In the genomic region with DNA sequence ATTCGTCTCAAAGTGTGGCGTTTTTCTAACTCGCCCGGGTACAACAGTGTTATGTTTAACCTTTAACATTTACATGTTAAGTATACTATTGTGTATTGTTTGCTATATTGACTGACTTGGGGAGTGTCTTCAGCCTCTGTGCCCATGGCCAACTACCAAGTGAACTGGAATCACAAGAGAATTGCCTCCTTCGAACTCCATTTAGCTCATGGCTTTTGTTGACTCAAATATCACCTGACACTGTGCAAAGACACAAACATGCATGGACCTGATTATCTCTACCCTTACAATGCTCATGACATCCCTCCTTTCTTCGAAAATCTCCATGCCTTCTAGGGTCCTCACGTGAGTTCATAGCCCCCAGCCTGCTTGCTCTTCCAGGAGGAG, we compare ENCODE assay signal across 8 cellular contexts. TPM values are rescaled to one million over a fixed set of nuclear protein-coding genes. Genes with fewer than 3 reads are reported as not detected.
A peak's percentile ranks its signal among the peaks of the same experiment; 100 is the strongest.
DNase-seq lines count a peak whose midpoint lies in the region; ATAC-seq, FAIRE-seq and TF ChIP-seq lines count a peak whose summit lies in the region.

No MANE protein-coding gene starts in this region.

- peak overlapping the region in 2 of 3 experiments; percentile 52 to 62 for H3K4me3 ChIP-seq in endothelial cell of umbilical vein (replicated peaks in 1 of 3; ENCODE audit: insufficient read depth in 1 of 3, low read depth in 1 of 3, low read length in 3 of 3)

- CTCF ChIA-PET in endothelial cell of umbilical vein (lab: Charles Lee): no interaction called here

- no peak for ATAC-seq in GM19324 (IDR thresholded peaks at IDR 0.05; ENCODE audit: low FRiP score, unreplicated experiment)

- TF ChIP-seq POLR2A in endothelial cell of umbilical vein (IDR thresholded peaks at IDR 0.05; ENCODE audit: low read depth, low read length): no peak

- POLR2A ChIA-PET in endothelial cell of umbilical vein (lab: Charles Lee): no interaction called here

- H3K4me2 ChIP-seq in endothelial cell of umbilical vein (ENCODE audit: insufficient read depth, low read length): peak overlapping the region; percentile 85

- DNase-seq in COLO668 (lab: John Stamatoyannopoulos, UW; ENCODE audit: unreplicated experiment) (peak; percentile 24), NCI-H2029 (lab: John Stamatoyannopoulos, UW) (peak; percentile 4), endothelial cell of umbilical vein (ENCODE audit: low read depth, low spot score) (no peak), neural crest cell (ENCODE audit: low read depth, low spot score) (no peak), C1 segment of cervical spinal cord (lab: John Stamatoyannopoulos, UW) (no peak), NCI-H2107 (lab: John Stamatoyannopoulos, UW) (no peak)
- DNase-seq in stimulated activated CD8-positive, alpha-beta memory T cell treated with anti-CD3 and anti-CD28 coated beads, Interleukin-4, amount 100 ng/mL, for 48 hours: no peak

- no peaks in the 10 kb centered on the region for H4K20me1 ChIP-seq in endothelial cell of umbilical vein (replicated peaks; ENCODE audit: control insufficient read depth, extremely low read depth, insufficient read depth, low read length)

- H3K9me3 Mint-ChIP-seq in neural crest cell: peaks cover 10% of the 10 kb centered on the region

- H3K36me3 Mint-ChIP-seq in neural crest cell (ENCODE audit: low read depth): peaks cover 51% of the 10 kb centered on the region

- no peak overlapping the region for H3K27ac ChIP-seq in endothelial cell of umbilical vein (ENCODE audit: insufficient read depth, low read depth, low read length)

- intact Hi-C loops in endothelial cell of umbilical vein (cut with micrococcal nuclease): no loop called here

- no peaks in the 10 kb centered on the region for H3K27me3 ChIP-seq in endothelial cell of umbilical vein (ENCODE audit: control insufficient read depth in 2 of 2, insufficient read depth in 2 of 2, low read length in 2 of 2)

- H2AFZ ChIP-seq in endothelial cell of umbilical vein (ENCODE audit: low read depth, low read length): no peak overlapping the region

- dilution Hi-C loops in endothelial cell of umbilical vein (cut with MboI; ENCODE audit: extremely low pct_ligation_motif_present, low sequenced_read_pairs): no loop called here

- peaks cover 6% of the 10 kb centered on the region for H3K4me1 ChIP-seq in endothelial cell of umbilical vein (ENCODE audit: control insufficient read depth, extremely low read depth, insufficient read depth, low read length)

- no peaks in the 10 kb centered on the region for H3K9me1 ChIP-seq in endothelial cell of umbilical vein (replicated peaks; ENCODE audit: control insufficient read depth, extremely low read depth, insufficient read depth, low read length)

- H3K27ac Mint-ChIP-seq in neural crest cell (ENCODE audit: unreplicated experiment): peak overlapping the region; percentile 85

- no peaks in the 10 kb centered on the region for H3K9me3 ChIP-seq in endothelial cell of umbilical vein (replicated peaks; ENCODE audit: control insufficient read depth, insufficient read depth, low read length)

- no peak for FAIRE-seq in endothelial cell of umbilical vein (lab: Jason Lieb, UNC)

- no peaks in the 10 kb centered on the region for H3K79me2 ChIP-seq in endothelial cell of umbilical vein (ENCODE audit: control insufficient read depth, insufficient read depth, low read length)

- H3K4me1 Mint-ChIP-seq in neural crest cell: peaks cover 27% of the 10 kb centered on the region

- TF ChIP-seq CTCF in endothelial cell of umbilical vein (IDR thresholded peaks at IDR 0.05; ENCODE audit: extremely low read depth in 1 of 2, insufficient read depth in 1 of 2, low read depth in 1 of 2, low read length in 2 of 2) (no peak), neural crest cell (conservative IDR thresholded peaks at IDR 0.05) (no peak)

- no peaks in the 10 kb centered on the region for H3K36me3 ChIP-seq in endothelial cell of umbilical vein (ENCODE audit: control insufficient read depth in 2 of 2, extremely low read depth in 1 of 2, insufficient read depth in 2 of 2, low read length in 2 of 2)

- peak overlapping the region; percentile 93 for H3K4me3 Mint-ChIP-seq in neural crest cell

- no peak overlapping the region for H3K9ac ChIP-seq in endothelial cell of umbilical vein (replicated peaks; ENCODE audit: extremely low read depth, insufficient read depth, low read length)

- no peaks in the 10 kb centered on the region for H3K27me3 Mint-ChIP-seq in neural crest cell (ENCODE audit: low read depth)

- no TSS peak for BruUV-seq in endothelial cell of umbilical vein (replicated peaks; lab: Mats Ljungman, UMichigan)

TF ChIP-seq in endothelial cell of umbilical vein, 7 proteins besides CTCF, POLR2A, EP300 and RAD21:
- no peak for TF ChIP-seq JUN (IDR thresholded peaks at IDR 0.05; ENCODE audit: borderline replicate concordance, insufficient read depth, insufficient read length, low read depth)
- no peak for TF ChIP-seq FOS (IDR thresholded peaks at IDR 0.05; ENCODE audit: borderline replicate concordance, insufficient read depth, low read length)
- TF ChIP-seq GATA2 (IDR thresholded peaks at IDR 0.05; ENCODE audit: insufficient read depth, insufficient read length, low read depth, low read length): no peak
- no peak for TF ChIP-seq MYC (IDR thresholded peaks at IDR 0.05; ENCODE audit: low read depth, low read length)
- TF ChIP-seq EZH2 (IDR thresholded peaks at IDR 0.05; ENCODE audit: borderline replicate concordance, low read depth, low read length, severe bottlenecking): no peak
TF ChIP-seq in endothelial cell of umbilical vein: peak in this region for 0.

RNA-seq across cellular contexts. Expression of gene ZNF814, which starts 0.7 kb away (rescaled TPM):
- total RNA-seq in endothelial cell of umbilical vein (3.8 and 7.9 TPM in 2 replicates), neural crest cell (44.3 and 45.4 TPM in 2 replicates)
- 3.3 and 5.7 TPM in 2 replicates for polyA plus RNA-seq in endothelial cell of umbilical vein
- 1.9 and 2.9 TPM in 2 replicates for polyA plus RNA-seq in endothelial cell of umbilical vein (2011; cell fraction: cytosol; rRNA removed)
- 6.3 and 7.9 TPM in 2 replicates for polyA plus RNA-seq in endothelial cell of umbilical vein (2011; cell fraction: nucleus; rRNA removed)
- 5.1 and 8.7 TPM in 2 replicates for polyA plus RNA-seq in endothelial cell of umbilical vein (2012)
- 12.9 and 15.9 TPM in 2 replicates for polyA minus RNA-seq in endothelial cell of umbilical vein
- polyA minus RNA-seq in endothelial cell of umbilical vein (2011; cell fraction: cytosol; rRNA and poly(A)+ RNA removed): 1.7 TPM
- 12.9 and 16.2 TPM in 2 replicates for polyA minus RNA-seq in endothelial cell of umbilical vein (2011; cell fraction: nucleus; rRNA and poly(A)+ RNA removed)

RNA-seq across cellular contexts. Expression of gene ZNF417, which starts 28.3 kb away (rescaled TPM):
- total RNA-seq in endothelial cell of umbilical vein (10.6 and 17.8 TPM in 2 replicates), neural crest cell (22.3 and 23.3 TPM in 2 replicates)
- 2.1 and 3.1 TPM in 2 replicates for polyA plus RNA-seq in endothelial cell of umbilical vein
- 1.7 and 2.3 TPM in 2 replicates for polyA plus RNA-seq in endothelial cell of umbilical vein (2011; cell fraction: cytosol; rRNA removed)
- polyA plus RNA-seq in endothelial cell of umbilical vein (2011; cell fraction: nucleus; rRNA removed): 11.6 and 14.7 TPM in 2 replicates
- polyA plus RNA-seq in endothelial cell of umbilical vein (2012): 4.1 and 5.1 TPM in 2 replicates
- 10.6 and 11.3 TPM in 2 replicates for polyA minus RNA-seq in endothelial cell of umbilical vein
- polyA minus RNA-seq in endothelial cell of umbilical vein (2011; cell fraction: cytosol; rRNA and poly(A)+ RNA removed): 3.4 TPM
- polyA minus RNA-seq in endothelial cell of umbilical vein (2011; cell fraction: nucleus; rRNA and poly(A)+ RNA removed): 12.2 TPM in 2 replicates

RNA-seq across cellular contexts. Expression of gene ZNF587, which starts 38.4 kb away (rescaled TPM):
- 43.1 and 44.0 TPM in 2 replicates for total RNA-seq in endothelial cell of umbilical vein
- polyA plus RNA-seq in endothelial cell of umbilical vein: 11.2 and 13.1 TPM in 2 replicates
- 7.6 and 8.9 TPM in 2 replicates for polyA plus RNA-seq in endothelial cell of umbilical vein (2011; cell fraction: cytosol; rRNA removed)
- 45.2 and 51.5 TPM in 2 replicates for polyA plus RNA-seq in endothelial cell of umbilical vein (2011; cell fraction: nucleus; rRNA removed)
- polyA plus RNA-seq in endothelial cell of umbilical vein (2012): 19.3 and 19.5 TPM in 2 replicates
- polyA minus RNA-seq in endothelial cell of umbilical vein: 30.2 and 30.4 TPM in 2 replicates
- 12.8 TPM for polyA minus RNA-seq in endothelial cell of umbilical vein (2011; cell fraction: cytosol; rRNA and poly(A)+ RNA removed)
- 23.0 and 39.9 TPM in 2 replicates for polyA minus RNA-seq in endothelial cell of umbilical vein (2011; cell fraction: nucleus; rRNA and poly(A)+ RNA removed)
- 45.4 and 46.1 TPM in 2 replicates for total RNA-seq in neural crest cell

RNA-seq across cellular contexts. Expression of gene ZNF418, which starts 47.1 kb away (rescaled TPM):
- total RNA-seq in endothelial cell of umbilical vein: 3.5 and 5.4 TPM in 2 replicates
- polyA plus RNA-seq in endothelial cell of umbilical vein: 0.97 and 1.7 TPM in 2 replicates
- 1.2 and 1.4 TPM in 2 replicates for polyA plus RNA-seq in endothelial cell of umbilical vein (2011; cell fraction: cytosol; rRNA removed)
- 6.9 and 8.7 TPM in 2 replicates for polyA plus RNA-seq in endothelial cell of umbilical vein (2011; cell fraction: nucleus; rRNA removed)
- 1.7 and 4.1 TPM in 2 replicates for polyA plus RNA-seq in endothelial cell of umbilical vein (2012)
- 2.2 and 3.3 TPM in 2 replicates for polyA minus RNA-seq in endothelial cell of umbilical vein
- polyA minus RNA-seq in endothelial cell of umbilical vein (2011; cell fraction: cytosol; rRNA and poly(A)+ RNA removed): not detected
- polyA minus RNA-seq in endothelial cell of umbilical vein (2011; cell fraction: nucleus; rRNA and poly(A)+ RNA removed): 4.6 and 8.5 TPM in 2 replicates
- total RNA-seq in neural crest cell: 21.7 and 30.4 TPM in 2 replicates

RNA-seq across cellular contexts. Expression of gene ZNF587B, which starts 58.0 kb away (rescaled TPM):
- total RNA-seq in endothelial cell of umbilical vein (15.6 and 16.3 TPM in 2 replicates), neural crest cell (21.6 and 22.6 TPM in 2 replicates)
- 2.8 and 3.2 TPM in 2 replicates for polyA plus RNA-seq in endothelial cell of umbilical vein
- 2.9 and 3.6 TPM in 2 replicates for polyA plus RNA-seq in endothelial cell of umbilical vein (2011; cell fraction: cytosol; rRNA removed)
- polyA plus RNA-seq in endothelial cell of umbilical vein (2011; cell fraction: nucleus; rRNA removed): 19.7 and 22.5 TPM in 2 replicates
- 5.3 and 7.5 TPM in 2 replicates for polyA plus RNA-seq in endothelial cell of umbilical vein (2012)
- polyA minus RNA-seq in endothelial cell of umbilical vein: 19.2 and 19.6 TPM in 2 replicates
- 18.5 TPM for polyA minus RNA-seq in endothelial cell of umbilical vein (2011; cell fraction: cytosol; rRNA and poly(A)+ RNA removed)
- 15.6 and 22.0 TPM in 2 replicates for polyA minus RNA-seq in endothelial cell of umbilical vein (2011; cell fraction: nucleus; rRNA and poly(A)+ RNA removed)

Comparison
In these comparisons a context has a peak if more than half of its experiments do, and no peak if none do; other contexts are left out.
1. DNase-seq: peak in COLO668 (single experiment) and NCI-H2029 (single experiment); none in endothelial cell of umbilical vein (single experiment), neural crest cell (single experiment), C1 segment of cervical spinal cord (0 of 14), stimulated activated CD8-positive, alpha-beta memory T cell treated with anti-CD3 and anti-CD28 coated beads, Interleukin-4, amount 100 ng/mL, for 48 hours (single experiment) and NCI-H2107 (single experiment).